ENCODE assay signal across 8 cellular contexts in the genomic region with DNA sequence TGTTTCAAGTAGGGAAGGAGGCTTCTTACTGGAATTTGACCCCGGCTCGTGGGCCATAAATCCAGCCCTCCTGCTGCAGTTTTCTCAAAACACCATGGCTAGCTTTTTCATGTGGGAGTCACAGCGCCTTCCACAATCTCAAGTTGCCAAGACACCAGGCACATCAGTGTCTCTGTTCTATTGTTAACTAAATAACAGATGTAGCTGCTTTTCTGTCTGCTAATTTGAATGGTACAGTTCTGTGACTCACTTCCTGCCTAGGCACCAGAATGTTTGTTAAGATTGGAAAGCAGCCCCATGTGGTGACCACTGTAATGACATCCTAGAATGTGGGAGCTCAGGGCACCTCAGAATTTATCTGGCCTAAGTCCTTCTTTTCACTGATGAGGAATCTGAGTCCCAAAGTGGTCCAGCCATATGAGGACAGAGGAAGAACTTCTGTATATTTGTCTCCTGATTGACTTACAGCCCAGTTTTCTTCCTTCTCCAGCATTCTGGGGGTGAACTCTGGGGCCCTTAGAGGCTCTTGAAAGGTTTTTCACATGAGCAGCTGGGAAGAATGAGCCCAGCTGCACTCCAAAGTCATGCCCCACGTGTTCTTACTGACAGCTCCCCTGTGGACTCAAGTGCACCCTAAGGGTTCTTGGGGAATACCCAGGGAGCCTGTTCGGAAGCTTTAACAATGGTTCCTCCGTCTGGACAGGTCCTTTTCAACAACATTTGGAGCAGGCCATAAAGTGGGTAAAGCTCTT. TPM values are rescaled to one million over a fixed set of nuclear protein-coding genes. Genes with fewer than 3 reads are reported as not detected.
DNase-seq lines count a peak whose midpoint lies in the region; ATAC-seq and TF ChIP-seq lines count a peak whose summit lies in the region.

No MANE protein-coding gene starts in this region.

- no peaks in the 10 kb centered on the region for H3K27me3 Mint-ChIP-seq in WTC11 (ENCODE audit: low read depth)

- peaks cover 3 to 8% of the 10 kb centered on the region in 2 donors for H3K36me3 ChIP-seq in esophagus (ENCODE audit: control insufficient read depth in 2 of 2, insufficient read depth in 2 of 2, low read length in 1 of 2)

- WGBS in esophagus, 2 donors, result 70 to 77% methylated on average over 6 of the region's 6 CpGs

- peak overlapping the region; percentile 25 to 41 for H3K27ac ChIP-seq in esophagus (ENCODE audit: low read depth in 2 of 2, low read length in 1 of 2)

- peaks cover 0 to 3% of the 10 kb centered on the region in 2 donors for H3K4me1 ChIP-seq in esophagus (ENCODE audit: control insufficient read depth in 2 of 2, insufficient read depth in 2 of 2, low read length in 1 of 2)

- ATAC-seq in GM21360 (IDR thresholded peaks at IDR 0.05; ENCODE audit: unreplicated experiment), result peak; percentile 65
- peak; percentile 71 for ATAC-seq in WTC11
- ATAC-seq in GM21737 (IDR thresholded peaks at IDR 0.05; ENCODE audit: unreplicated experiment), result no peak

- POLR2A ChIA-PET in WTC11 (lab: Charles Lee), result no interaction called here

- DNase-seq in ELF-1 (ENCODE audit: low read depth, low spot score) (peak; percentile 19), HT-29 (ENCODE audit: low spot score) (peak; percentile 31), WTC11 (ENCODE audit: low spot score) (peak; percentile 16), renal cortical epithelial cell (ENCODE audit: low read depth) (peak; percentile 67), NOMO-1 treated with DMSO at 0.1 percent for 48 hours (lab: John Stamatoyannopoulos, UW; ENCODE audit: unreplicated experiment) (no peak)

- H3K27ac Mint-ChIP-seq in WTC11, result peak overlapping the region; percentile 35

- TF ChIP-seq CTCF in WTC11 (IDR thresholded peaks at IDR 0.05), result no peak

- no peak overlapping the region for H3K4me3 ChIP-seq in esophagus (ENCODE audit: low read depth in 1 of 2, low read length in 2 of 2)

- CTCF ChIA-PET in WTC11 (lab: Charles Lee), result interaction anchor here (0.7 to 2.9 kb wide), 11 partner anchors 8 to 238 kb away, joined by 3 to 31 read pairs (median 3); a partner anchor contains a TSS

- H3K36me3 Mint-ChIP-seq in WTC11, result peaks cover 79% of the 10 kb centered on the region

- no peaks in the 10 kb centered on the region for H3K9me3 ChIP-seq in esophagus (ENCODE audit: control insufficient read depth in 2 of 2, insufficient read depth in 1 of 2, low read depth in 1 of 2, low read length in 1 of 2)

- H3K9me3 Mint-ChIP-seq in WTC11, result no peaks in the 10 kb centered on the region

- no peaks in the 10 kb centered on the region for H3K27me3 ChIP-seq in esophagus (ENCODE audit: control insufficient read depth in 1 of 2, insufficient read depth in 2 of 2, low read length in 2 of 2)

- H3K4me1 Mint-ChIP-seq in WTC11, result peaks cover 15% of the 10 kb centered on the region

- H3K4me3 Mint-ChIP-seq in WTC11, result no peak overlapping the region

TF ChIP-seq in WTC11, 78 proteins besides CTCF, POLR2A, EP300 and RAD21:
- TF ChIP-seq, protein P1, sequence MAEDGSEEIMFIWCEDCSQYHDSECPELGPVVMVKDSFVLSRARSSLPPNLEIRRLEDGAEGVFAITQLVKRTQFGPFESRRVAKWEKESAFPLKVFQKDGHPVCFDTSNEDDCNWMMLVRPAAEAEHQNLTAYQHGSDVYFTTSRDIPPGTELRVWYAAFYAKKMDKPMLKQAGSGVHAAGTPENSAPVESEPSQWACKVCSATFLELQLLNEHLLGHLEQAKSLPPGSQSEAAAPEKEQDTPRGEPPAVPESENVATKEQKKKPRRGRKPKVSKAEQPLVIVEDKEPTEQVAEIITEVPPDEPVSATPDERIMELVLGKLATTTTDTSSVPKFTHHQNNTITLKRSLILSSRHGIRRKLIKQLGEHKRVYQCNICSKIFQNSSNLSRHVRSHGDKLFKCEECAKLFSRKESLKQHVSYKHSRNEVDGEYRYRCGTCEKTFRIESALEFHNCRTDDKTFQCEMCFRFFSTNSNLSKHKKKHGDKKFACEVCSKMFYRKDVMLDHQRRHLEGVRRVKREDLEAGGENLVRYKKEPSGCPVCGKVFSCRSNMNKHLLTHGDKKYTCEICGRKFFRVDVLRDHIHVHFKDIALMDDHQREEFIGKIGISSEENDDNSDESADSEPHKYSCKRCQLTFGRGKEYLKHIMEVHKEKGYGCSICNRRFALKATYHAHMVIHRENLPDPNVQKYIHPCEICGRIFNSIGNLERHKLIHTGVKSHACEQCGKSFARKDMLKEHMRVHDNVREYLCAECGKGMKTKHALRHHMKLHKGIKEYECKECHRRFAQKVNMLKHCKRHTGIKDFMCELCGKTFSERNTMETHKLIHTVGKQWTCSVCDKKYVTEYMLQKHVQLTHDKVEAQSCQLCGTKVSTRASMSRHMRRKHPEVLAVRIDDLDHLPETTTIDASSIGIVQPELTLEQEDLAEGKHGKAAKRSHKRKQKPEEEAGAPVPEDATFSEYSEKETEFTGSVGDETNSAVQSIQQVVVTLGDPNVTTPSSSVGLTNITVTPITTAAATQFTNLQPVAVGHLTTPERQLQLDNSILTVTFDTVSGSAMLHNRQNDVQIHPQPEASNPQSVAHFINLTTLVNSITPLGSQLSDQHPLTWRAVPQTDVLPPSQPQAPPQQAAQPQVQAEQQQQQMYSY (CRISPR knock-in tag; IDR thresholded peaks at IDR 0.05), result no peak

RNA-seq across cellular contexts. Expression of a gene that starts 27.5 kb away (rescaled TPM):
- 0.94 and 1.5 TPM in 2 replicates for total RNA-seq in HT-29 (2014; rRNA removed; shearing (Covaris generic))
- total RNA-seq in WTC11 (2021), result 11.8 to 17.7 TPM (median 15.7 TPM) in 3 replicates
- polyA plus RNA-seq in esophagus, result 1 to 10 TPM; 1.2 to 3.0 TPM
- 1.2 and 7.1 TPM in 2 replicates for total RNA-seq in renal cortical epithelial cell

RNA-seq across cellular contexts. Expression of a gene that starts 33.9 kb away (rescaled TPM):
- total RNA-seq in HT-29 (2014; rRNA removed; shearing (Covaris generic)), result 27.8 and 29.5 TPM in 2 replicates
- total RNA-seq in WTC11 (2021), result 78.9 to 88.8 TPM (median 79.1 TPM) in 3 replicates
- polyA plus RNA-seq in esophagus, result 1 to 10 TPM; 5.7 to 6.7 TPM
- 17.9 and 30.7 TPM in 2 replicates for total RNA-seq in renal cortical epithelial cell
